ENCODE assay signal across 9 cellular contexts in the genomic region with DNA sequence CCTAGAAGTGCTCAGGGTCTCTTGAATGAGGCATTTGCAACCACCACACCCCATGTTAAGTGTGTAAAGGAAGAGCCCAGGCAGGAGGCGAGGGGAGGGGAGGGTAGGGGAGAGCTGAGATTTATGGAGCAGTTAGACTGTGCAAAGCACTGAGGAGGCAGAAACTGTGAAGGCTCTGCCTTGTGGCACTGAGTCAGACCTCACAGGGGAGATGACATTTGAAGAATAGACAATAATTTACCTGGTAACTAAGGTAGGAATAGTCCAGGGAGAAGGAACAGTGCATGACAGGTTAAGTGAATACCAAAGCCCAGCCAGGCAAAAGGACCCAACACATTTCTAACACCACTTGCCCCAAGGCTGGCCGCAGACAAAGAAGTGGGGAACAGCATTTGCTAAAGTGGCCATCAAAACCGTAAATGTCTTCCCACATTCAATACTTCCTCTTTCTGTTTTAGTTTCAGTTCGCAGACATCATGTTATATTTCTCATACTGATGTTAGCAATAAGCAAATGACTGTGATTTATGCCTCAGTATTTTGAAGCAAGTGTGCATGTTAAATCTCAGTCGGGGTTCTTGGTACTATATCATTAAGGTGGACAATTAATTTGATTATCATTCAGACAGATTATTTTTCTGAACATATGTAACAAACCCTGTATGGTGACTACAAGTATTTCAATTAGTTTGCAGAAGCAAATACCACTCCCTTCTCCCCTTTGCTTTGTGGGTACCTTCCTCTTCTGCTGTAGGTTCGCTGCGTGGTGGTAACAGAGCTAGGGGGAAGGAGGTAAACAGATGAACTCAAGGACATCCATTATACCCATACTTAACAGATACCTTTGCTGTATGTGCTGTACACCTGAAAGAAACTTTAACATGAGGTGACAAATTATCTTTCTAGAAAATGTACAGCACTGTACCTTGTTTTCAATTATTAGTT.
DNase-seq lines count a peak whose midpoint lies in the region; ATAC-seq lines count a peak whose summit lies in the region.
"Had no signal": no experiment of that assay in that cellular context is flagged by ENCODE, and none has a peak within 500 bp of the region (broad histone marks: within the 10 kb centered on the region; RNA-seq: fewer than 3 reads in every experiment).

No MANE protein-coding gene starts in this region.

- peak; percentile 99 for ATAC-seq in GM18861 (IDR thresholded peaks at IDR 0.05; ENCODE audit: unreplicated experiment)
- ATAC-seq in GM21825 (IDR thresholded peaks at IDR 0.05; ENCODE audit: unreplicated experiment): peak; percentile 95
- peak; percentile 89 for ATAC-seq in HG03521 (IDR thresholded peaks at IDR 0.05; ENCODE audit: unreplicated experiment)

- peak; percentile 34 for DNase-seq in medulla oblongata (ENCODE audit: extremely low spot score)
- DNase-seq in activated CD4-positive, CD25-positive, alpha-beta regulatory T cell treated with anti-CD3 and anti-CD28 coated beads, Interleukin-2, amount 50 U/mL, for 72 hours: no peak
- no peak for DNase-seq in activated CD4-positive, alpha-beta T cell treated with anti-CD3 and anti-CD28 coated beads, Interleukin-2, amount 50 U/mL, for 4 hours
- no peak for DNase-seq in superior temporal gyrus (ENCODE audit: extremely low spot score)
- DNase-seq in NCI-H146 treated with DMSO at 0.1 percent for 48 hours (lab: John Stamatoyannopoulos, UW; ENCODE audit: unreplicated experiment): no peak
- DNase-seq: activated CD4-positive, alpha-beta T cell treated with anti-CD3 and anti-CD28 coated beads for 4 hours had no signal
